9 cellular contexts compared by ENCODE assay signal in the genomic region with DNA sequence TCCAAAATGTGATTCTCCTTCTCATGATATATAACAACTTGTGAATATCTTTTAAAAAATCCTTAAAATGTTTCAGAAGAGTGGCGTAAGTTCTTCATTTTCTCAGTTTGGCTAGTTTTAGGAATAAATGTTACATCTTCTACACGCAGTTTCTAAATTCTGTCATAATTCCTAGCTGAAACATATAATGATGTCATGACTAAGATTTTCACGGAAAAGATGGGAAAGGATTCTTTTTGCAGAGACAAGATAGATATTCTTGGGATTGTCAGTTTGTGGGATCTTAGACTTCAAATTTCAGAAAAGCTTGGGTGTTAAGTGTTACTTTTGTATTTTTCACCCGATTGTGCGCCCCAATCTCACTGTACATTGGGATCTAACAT. TPM values are rescaled to one million over a fixed set of nuclear protein-coding genes. Genes with fewer than 3 reads are reported as not detected.
DNase-seq lines count a peak whose midpoint lies in the region; ATAC-seq and TF ChIP-seq lines count a peak whose summit lies in the region.
"Had no signal": no experiment of that assay in that cellular context is flagged by ENCODE, and none has a peak within 500 bp of the region (broad histone marks: within the 10 kb centered on the region; RNA-seq: fewer than 3 reads in every experiment).

No MANE protein-coding gene starts in this region.

- H3K36me3 ChIP-seq in H7 (replicated peaks; ENCODE audit: control insufficient read depth, insufficient read depth, low read length) (no peaks in the 10 kb centered on the region), SU-DHL-6 (ENCODE audit: low read length) (peaks cover 11% of the 10 kb centered on the region; the same call in 1 of the 2 replicates), prostate gland (no peaks in the 10 kb centered on the region)

- ATAC-seq in stimulated activated naive B cell treated with anti-CD40 and anti-IgM and Interleukin-4, amounts not matched to agents 10 μg/mL and 1 μg/mL and 100 μg/mL, for 72 hours (replicated peaks), result no peak
- ATAC-seq in HG02763 (IDR thresholded peaks at IDR 0.05; ENCODE audit: unreplicated experiment), result no peak
- ATAC-seq: T-helper 17 cell had no signal

- peaks cover 16% of the 10 kb centered on the region; the same call in 1 of the 2 replicates for H3F3A ChIP-seq in SU-DHL-6 (ENCODE audit: insufficient read depth)

- H3K27ac ChIP-seq in SU-DHL-6 (ENCODE audit: low read depth, low read length), result no peak overlapping the region
- H3K27ac ChIP-seq in prostate gland, result no peak overlapping the region

- H3K4me1 Mint-ChIP-seq in stimulated activated naive B cell treated with anti-CD40 and anti-IgM and Interleukin-4, amounts not matched to agents 10 μg/mL and 1 μg/mL and 100 μg/mL, for 72 hours, result peaks cover 22 to 25% of the 10 kb centered on the region in 2 donors

- intact Hi-C loops in prostate gland (cut with DNase I), result loop anchor here (5.0 kb wide), 1 partner anchor 56 kb away; the partner anchor contains the start of gene HIKESHI

- no peak for TF ChIP-seq POLR2A in prostate gland (IDR thresholded peaks at IDR 0.05)

- H3K9me3 ChIP-seq in SU-DHL-6 (ENCODE audit: insufficient read depth, low read length), result no peaks in the 10 kb centered on the region
- H3K9me3 ChIP-seq in iPS-18c (ENCODE audit: control insufficient read depth, insufficient read depth, low read length), result no peaks in the 10 kb centered on the region
- no peaks in the 10 kb centered on the region for H3K9me3 ChIP-seq in prostate gland

- H4K20me1 ChIP-seq in SU-DHL-6 (ENCODE audit: low read depth, low read length), result peaks cover 17% of the 10 kb centered on the region; the same call in 1 of the 2 replicates

- H3K36me3 Mint-ChIP-seq in stimulated activated naive B cell treated with anti-CD40 and anti-IgM and Interleukin-4, amounts not matched to agents 10 μg/mL and 1 μg/mL and 100 μg/mL, for 72 hours, result peaks cover 12 to 20% of the 10 kb centered on the region in 2 donors

- H3K27me3 Mint-ChIP-seq in stimulated activated naive B cell treated with anti-CD40 and anti-IgM and Interleukin-4, amounts not matched to agents 10 μg/mL and 1 μg/mL and 100 μg/mL, for 72 hours, result no peaks in the 10 kb centered on the region
- H3K27me3 Mint-ChIP-seq: T-helper 17 cell had no signal

- H3K4me1 ChIP-seq in prostate gland (replicated peaks), result no peaks in the 10 kb centered on the region

- no peaks in the 10 kb centered on the region for H3K9me3 Mint-ChIP-seq in stimulated activated naive B cell treated with anti-CD40 and anti-IgM and Interleukin-4, amounts not matched to agents 10 μg/mL and 1 μg/mL and 100 μg/mL, for 72 hours

- peaks cover 2% of the 10 kb centered on the region; the same call in 1 of the 2 replicates for H3K27me3 ChIP-seq in H7 (ENCODE audit: control insufficient read depth, insufficient read depth, low read length)
- H3K27me3 ChIP-seq in SU-DHL-6 (ENCODE audit: low read length), result no peaks in the 10 kb centered on the region
- H3K27me3 ChIP-seq in prostate gland (replicated peaks; ENCODE audit: insufficient read depth), result no peaks in the 10 kb centered on the region

- H3K4me2 ChIP-seq in SU-DHL-6 (ENCODE audit: low read depth, low read length, poor library complexity, severe bottlenecking), result peak overlapping the region; percentile 88

- H3K4me3 ChIP-seq in H7 (ENCODE audit: insufficient read depth, low read depth, low read length) (peak overlapping the region; percentile 87), SU-DHL-6 (ENCODE audit: insufficient read depth, low read length, poor library complexity, severe bottlenecking) (peak overlapping the region; percentile 97), iPS-18c (ENCODE audit: insufficient read depth, low read depth, low read length) (peak overlapping the region; percentile 77; the same call in 1 of the 2 replicates), prostate gland (peak overlapping the region in 1 of 2 donors; percentile 89)

- TF ChIP-seq CTCF in SU-DHL-6 (IDR thresholded peaks at IDR 0.05; ENCODE audit: insufficient read depth, low read length, poor library complexity, severe bottlenecking) (no peak), prostate gland (IDR thresholded peaks at IDR 0.05) (no peak)

- H3K9ac ChIP-seq in SU-DHL-6 (ENCODE audit: low read length), result peak overlapping the region; percentile 85

- DNase-seq in H7 (no peak), prostate gland (ENCODE audit: low spot score) (no peak), T1000 (lab: John Stamatoyannopoulos, UW) (no peak), dermis blood vessel endothelial cell (no peak)
- DNase-seq in stimulated activated naive B cell treated with anti-CD40 and anti-IgM and Interleukin-4, amounts not matched to agents 10 μg/mL and 1 μg/mL and 100 μg/mL, for 72 hours, result no peak

- H3K9me2 ChIP-seq in SU-DHL-6 (replicated peaks; ENCODE audit: insufficient read depth, low read length), result no peaks in the 10 kb centered on the region

- WGBS in prostate gland, result 68% methylated on average over 5 of the region's 5 CpGs

- H3K27ac Mint-ChIP-seq in stimulated activated naive B cell treated with anti-CD40 and anti-IgM and Interleukin-4, amounts not matched to agents 10 μg/mL and 1 μg/mL and 100 μg/mL, for 72 hours, result peak overlapping the region; percentile 60
- H3K27ac Mint-ChIP-seq: T-helper 17 cell had no signal

- no peak overlapping the region for H3K4me3 Mint-ChIP-seq in stimulated activated naive B cell treated with anti-CD40 and anti-IgM and Interleukin-4, amounts not matched to agents 10 μg/mL and 1 μg/mL and 100 μg/mL, for 72 hours
- H3K4me3 Mint-ChIP-seq: T-helper 17 cell had no signal

- H2AFZ ChIP-seq in SU-DHL-6 (ENCODE audit: low read depth, low read length, severe bottlenecking), result no peak overlapping the region

- peaks cover 63% of the 10 kb centered on the region for H3K79me2 ChIP-seq in SU-DHL-6 (ENCODE audit: insufficient read depth, low read length)

RNA-seq across cellular contexts. Expression of gene EED, which starts 1.7 kb away (rescaled TPM):
- 20.0 and 29.2 TPM in 2 replicates for total RNA-seq in H7 (2014; rRNA removed; shearing (Covaris generic))
- total RNA-seq in prostate gland (10 to 100 TPM; 18.1 to 20.9 TPM), dermis blood vessel endothelial cell (17.6 and 21.4 TPM in 2 replicates)

RNA-seq across cellular contexts. Expression of gene HIKESHI, which starts 55.8 kb away (rescaled TPM):
- 53.0 and 65.1 TPM in 2 replicates for total RNA-seq in H7 (2014; rRNA removed; shearing (Covaris generic))
- total RNA-seq in prostate gland (10 to 100 TPM; 29.4 to 38.9 TPM), dermis blood vessel endothelial cell (62.1 and 65.9 TPM in 2 replicates)
